8 cellular contexts compared by ENCODE assay signal in genomic region chr14:60164404-60164716, GRCh38. TPM values are rescaled to one million over a fixed set of nuclear protein-coding genes. Genes with fewer than 3 reads are reported as not detected.
DNase-seq lines count a peak whose midpoint lies in the region; ATAC-seq and TF ChIP-seq lines count a peak whose summit lies in the region.

No MANE protein-coding gene starts in this region.

- peak overlapping the region; percentile 69 for H2AFZ ChIP-seq in Karpas-422 (ENCODE audit: low read length)
- peak overlapping the region; percentile 98 for H2AFZ ChIP-seq in neuron (ENCODE audit: low read depth, low read length)

- H3K79me2 ChIP-seq in Karpas-422 (ENCODE audit: low read length) = peaks cover 51% of the 10 kb centered on the region

- H3K27me3 ChIP-seq in A673 (replicated peaks; ENCODE audit: insufficient read depth, low read depth, low read length, poor library complexity) (no peaks in the 10 kb centered on the region), Karpas-422 (ENCODE audit: low read length) (no peaks in the 10 kb centered on the region), ectodermal cell (ENCODE audit: control insufficient read depth, insufficient read depth, low read length, poor library complexity, severe bottlenecking) (no peaks in the 10 kb centered on the region), neuron (ENCODE audit: insufficient read depth, low read length) (no peaks in the 10 kb centered on the region)

- POLR2A ChIA-PET in A673 (lab: Charles Lee; ENCODE audit: low non-redundant PET) = no interaction called here

- no peaks in the 10 kb centered on the region for H4K20me1 ChIP-seq in Karpas-422 (ENCODE audit: insufficient read depth, low read depth, low read length)

- peak overlapping the region; percentile 87 for H3K4me2 ChIP-seq in Karpas-422 (ENCODE audit: low read depth, low read length, poor library complexity, severe bottlenecking)

- no peaks in the 10 kb centered on the region for H3K9me3 ChIP-seq in A673 (ENCODE audit: low read depth, low read length, poor library complexity, severe bottlenecking)
- H3K9me3 ChIP-seq in Karpas-422 (ENCODE audit: low read length) = no peaks in the 10 kb centered on the region
- no peaks in the 10 kb centered on the region for H3K9me3 ChIP-seq in ectodermal cell (ENCODE audit: control insufficient read depth, low read length)
- no peaks in the 10 kb centered on the region for H3K9me3 ChIP-seq in neuron (ENCODE audit: low read length)

- no TSS peak for BruUV-seq in A673 (replicated peaks; lab: Mats Ljungman, UMichigan)

- no peaks in the 10 kb centered on the region for H3K9me2 ChIP-seq in Karpas-422 (replicated peaks; ENCODE audit: insufficient read depth, low read length)

- 57 to 61% methylated on average over 4 to 5 of the region's 5 CpGs for WGBS in ectodermal cell, 2 experiments

- peak overlapping the region; percentile 79 for H3K4me3 ChIP-seq in A673 (ENCODE audit: low read depth, low read length, poor library complexity, severe bottlenecking)
- peak overlapping the region; percentile 83 for H3K4me3 ChIP-seq in Karpas-422 (ENCODE audit: low read length)
- peak overlapping the region; percentile 92 for H3K4me3 ChIP-seq in ectodermal cell (ENCODE audit: insufficient read depth, low read depth, low read length)
- peak overlapping the region; percentile 91 for H3K4me3 ChIP-seq in neuron (ENCODE audit: low read length)

- no peak for DNase-seq in A673 (ENCODE audit: low spot score)
- no peak for DNase-seq in Karpas-422
- DNase-seq in activated CD4-positive, CD25-positive, alpha-beta regulatory T cell treated with anti-CD3 and anti-CD28 coated beads, Interleukin-2, amount 50 U/mL, for 72 hours = no peak
- no peak for DNase-seq in DMS 273 treated with DMSO at 0.1 percent for 48 hours (lab: John Stamatoyannopoulos, UW)
- DNase-seq in medulla oblongata (ENCODE audit: extremely low spot score) = no peak

- ATAC-seq in GM19351 (IDR thresholded peaks at IDR 0.05; ENCODE audit: unreplicated experiment) = peak; percentile 2

- no peaks in the 10 kb centered on the region for H3K4me1 ChIP-seq in A673 (ENCODE audit: insufficient read depth, low read length, poor library complexity, severe bottlenecking)
- peaks cover 41% of the 10 kb centered on the region for H3K4me1 ChIP-seq in Karpas-422 (ENCODE audit: low read length)
- H3K4me1 ChIP-seq in ectodermal cell (ENCODE audit: control insufficient read depth, insufficient read depth, low read length) = no peaks in the 10 kb centered on the region
- H3K4me1 ChIP-seq in neuron (ENCODE audit: insufficient read depth, low read length) = peaks cover 13% of the 10 kb centered on the region

- H3K9ac ChIP-seq in Karpas-422 (ENCODE audit: low read length) = peak overlapping the region; percentile 81

- H3K27ac ChIP-seq in A673 (ENCODE audit: low read depth, low read length, poor library complexity, severe bottlenecking) (no peak overlapping the region), Karpas-422 (ENCODE audit: low read length) (peak overlapping the region; percentile 71), ectodermal cell (ENCODE audit: insufficient read depth, low read depth, low read length, poor library complexity, severe bottlenecking) (no peak overlapping the region)

- no peak for TF ChIP-seq CTCF in A673 (conservative IDR thresholded peaks at IDR 0.05; ENCODE audit: low read depth, low read length)

- H3K36me3 ChIP-seq in A673 (ENCODE audit: insufficient read depth, low read length, poor library complexity, severe bottlenecking) (no peaks in the 10 kb centered on the region), Karpas-422 (ENCODE audit: insufficient read depth, low read length) (no peaks in the 10 kb centered on the region), ectodermal cell (ENCODE audit: control insufficient read depth, insufficient read depth, low read length) (no peaks in the 10 kb centered on the region), neuron (ENCODE audit: insufficient read depth, low read length) (peaks cover 3% of the 10 kb centered on the region)

- intact Hi-C loops in A673 (cut with micrococcal nuclease; ENCODE audit: unreplicated experiment) = no loop called here

- CTCF ChIA-PET in A673 (lab: Charles Lee) = no interaction called here

RNA-seq across cellular contexts. Expression of gene DHRS7, which starts 0.8 kb away (rescaled TPM):
- total RNA-seq in A673 (2021) = 16.3 and 17.9 TPM in 2 replicates
- total RNA-seq in Karpas-422 (2014; rRNA removed; shearing (Covaris generic); ENCODE audit: low replicate concordance) = 155 and 162 TPM in 2 replicates
- 22.5 TPM for polyA plus RNA-seq in ectodermal cell (2013, experiment 1 of 4)
- 24.7 TPM for polyA plus RNA-seq in ectodermal cell (2013, experiment 2 of 4)
- polyA plus RNA-seq in ectodermal cell (2013, experiment 3 of 4) = 22.9 TPM
- 28.8 TPM for polyA plus RNA-seq in ectodermal cell (2013, experiment 4 of 4)
